ENCODE assay signal across 2 cellular contexts in genomic region chr19:33281296-33281926, GRCh38.
A peak's percentile ranks its signal among the peaks of the same experiment; 100 is the strongest.
TF ChIP-seq lines count a peak whose summit lies in the region.

No MANE protein-coding gene starts in this region.

TF ChIP-seq in HEK293, 187 proteins besides CTCF, POLR2A, EP300 and RAD21:
- peak; percentile 69 for TF ChIP-seq HIC1 (tag by site-specific recombination; IDR thresholded peaks at IDR 0.05)
- no peak for TF ChIP-seq ZNF391 (tag by site-specific recombination; IDR thresholded peaks at IDR 0.05; ENCODE audit: borderline replicate concordance, low read depth)
- TF ChIP-seq PRDM10 (tag by site-specific recombination; IDR thresholded peaks at IDR 0.05): peak; percentile 62
- TF ChIP-seq ZSCAN23 (tag by site-specific recombination; IDR thresholded peaks at IDR 0.05): no peak
- no peak for TF ChIP-seq IKZF3 (tag by site-specific recombination; IDR thresholded peaks at IDR 0.05)
- no peak for TF ChIP-seq ZNF514 (tag by site-specific recombination; IDR thresholded peaks at IDR 0.05)
- TF ChIP-seq ZNF600 (tag by site-specific recombination; IDR thresholded peaks at IDR 0.05): no peak
- 0 out of 2 replicates have a peak, but pooled peaks have one; percentile 9 for TF ChIP-seq GLIS2 (tag by site-specific recombination; IDR thresholded peaks at IDR 0.05)
- no peak for TF ChIP-seq ZXDB (tag by site-specific recombination; IDR thresholded peaks at IDR 0.05)

TF ChIP-seq in HepG2, 621 proteins besides CTCF, POLR2A, EP300 and RAD21:
- TF ChIP-seq JARID2 (CRISPR knock-in tag; IDR thresholded peaks at IDR 0.05; ENCODE audit: insufficient replicate concordance) (no peak), THAP8 (CRISPR knock-in tag; IDR thresholded peaks at IDR 0.05; ENCODE audit: borderline replicate concordance) (no peak), HNRNPL (IDR thresholded peaks at IDR 0.05; ENCODE audit: low read depth, low read length) (0 out of 2 replicates have a peak, but pooled peaks have one; percentile 46)
- TF ChIP-seq, protein P1, sequence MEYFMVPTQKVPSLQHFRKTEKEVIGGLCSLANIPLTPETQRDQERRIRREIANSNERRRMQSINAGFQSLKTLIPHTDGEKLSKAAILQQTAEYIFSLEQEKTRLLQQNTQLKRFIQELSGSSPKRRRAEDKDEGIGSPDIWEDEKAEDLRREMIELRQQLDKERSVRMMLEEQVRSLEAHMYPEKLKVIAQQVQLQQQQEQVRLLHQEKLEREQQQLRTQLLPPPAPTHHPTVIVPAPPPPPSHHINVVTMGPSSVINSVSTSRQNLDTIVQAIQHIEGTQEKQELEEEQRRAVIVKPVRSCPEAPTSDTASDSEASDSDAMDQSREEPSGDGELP (IDR thresholded peaks at IDR 0.05; ENCODE audit: borderline replicate concordance, low read depth): no peak
